ENCODE assay signal across 26 cellular contexts in genomic region chr3:66260431-66260830, GRCh38.
"Had no signal": no experiment of that assay in that cellular context is flagged by ENCODE, and none has a peak within 500 bp of the region (broad histone marks: within the 10 kb centered on the region; RNA-seq: fewer than 3 reads in every experiment).

No MANE protein-coding gene starts in this region.

- H3K4me3 ChIP-seq: hepatocyte, lung, psoas muscle, skin epidermis, stomach, testis, thyroid gland, transverse colon, upper lobe of left lung, vagina had no signal

- H3K27me3 ChIP-seq: hepatocyte, stomach, testis, thyroid gland, transverse colon, upper lobe of left lung, vagina had no signal

- H3K9me3 Mint-ChIP-seq: memory B cell; naive thymus-derived CD8-positive, alpha-beta T cell; nephron; neural crest cell; stimulated activated naive B cell treated with anti-CD40 and anti-IgM and Interleukin-4, amounts not matched to agents 10 μg/mL and 1 μg/mL and 100 μg/mL, for 72 hours had no signal

- H3K36me3 ChIP-seq: thyroid gland, transverse colon, vagina had no signal

- ATAC-seq: left lobe of liver; naive thymus-derived CD8-positive, alpha-beta T cell; sciatic nerve; stimulated activated naive B cell treated with anti-CD40 and anti-IgM and Interleukin-4, amounts not matched to agents 10 μg/mL and 1 μg/mL and 100 μg/mL, for 72 hours; stimulated activated naive CD8-positive, alpha-beta T cell treated with anti-CD3 and anti-CD28 coated beads, Interleukin-15, Interleukin-2, amounts not matched to agents 100 U/mL and 50 U/mL, for 24 hours had no signal

- H3K27ac ChIP-seq: hepatocyte, parathyroid adenoma, psoas muscle, skin epidermis, stomach, testis, thyroid gland, transverse colon, upper lobe of left lung, vagina had no signal

- H3K79me2 ChIP-seq: hepatocyte, parathyroid adenoma had no signal

- H3K27ac Mint-ChIP-seq: memory B cell; nephron; stimulated activated naive B cell treated with anti-CD40 and anti-IgM and Interleukin-4, amounts not matched to agents 10 μg/mL and 1 μg/mL and 100 μg/mL, for 72 hours had no signal

- H2AFZ ChIP-seq: hepatocyte, parathyroid adenoma had no signal

- H3K4me1 ChIP-seq: parathyroid adenoma, testis, transverse colon, upper lobe of left lung, vagina had no signal

- DNase-seq: head of caudate nucleus; islet precursor cell; naive thymus-derived CD8-positive, alpha-beta T cell; nucleus accumbens; psoas muscle; stimulated activated CD4-positive, alpha-beta T cell treated with anti-CD3 and anti-CD28 coated beads, Interleukin-12 subunit alpha, Interleukin-12 subunit beta, amount 100 ng/mL, for 4 hours; stimulated activated CD4-positive, alpha-beta T cell treated with anti-CD3 and anti-CD28 coated beads, Interleukin-15, amount 100 ng/mL, for 24 hours; stimulated activated CD4-positive, alpha-beta T cell treated with anti-CD3 and anti-CD28 coated beads, Interleukin-2, amount 100 ng/mL, for 24 hours; stimulated activated CD4-positive, alpha-beta T cell treated with anti-CD3 and anti-CD28 coated beads, Interleukin-4, amount 100 ng/mL, for 1 hour; stimulated activated naive B cell treated with anti-CD40 and anti-IgM and Interleukin-4, amounts not matched to agents 10 μg/mL and 1 μg/mL and 100 μg/mL, for 72 hours; stimulated activated naive CD8-positive, alpha-beta T cell treated with anti-CD3 and anti-CD28 coated beads, Interleukin-15, Interleukin-2, amounts not matched to agents 100 U/mL and 50 U/mL, for 24 hours; stomach; testis; thyroid gland; transverse colon; upper lobe of left lung had no signal

- H3K27me3 Mint-ChIP-seq: memory B cell; stimulated activated naive B cell treated with anti-CD40 and anti-IgM and Interleukin-4, amounts not matched to agents 10 μg/mL and 1 μg/mL and 100 μg/mL, for 72 hours had no signal

- H3K4me3 Mint-ChIP-seq: memory B cell; naive thymus-derived CD8-positive, alpha-beta T cell; nephron; neural crest cell; stimulated activated naive B cell treated with anti-CD40 and anti-IgM and Interleukin-4, amounts not matched to agents 10 μg/mL and 1 μg/mL and 100 μg/mL, for 72 hours had no signal

- H3K9me3 ChIP-seq: psoas muscle, stomach, testis, thyroid gland, transverse colon, upper lobe of left lung, vagina had no signal

- H3K4me2 ChIP-seq: hepatocyte had no signal
